In genomic region chr3:194773666-194774455, GRCh38 we compare ENCODE assay signal across 17 cellular contexts.
A peak's percentile ranks its signal among the peaks of the same experiment; 100 is the strongest.
DNase-seq lines count a peak whose midpoint lies in the region; ATAC-seq, FAIRE-seq and TF ChIP-seq lines count a peak whose summit lies in the region.
"Had no signal": no experiment of that assay in that cellular context is flagged by ENCODE, and none has a peak within 500 bp of the region (broad histone marks: within the 10 kb centered on the region; RNA-seq: fewer than 3 reads in every experiment).

No MANE protein-coding gene starts in this region.

- no peaks in the 10 kb centered on the region for H4K20me1 ChIP-seq in mammary epithelial cell (ENCODE audit: insufficient read depth, low read length)

- peaks cover 12% of the 10 kb centered on the region for H3K27me3 Mint-ChIP-seq in activated CD4-positive, alpha-beta memory T cell treated with anti-CD3 and anti-CD28 coated beads for 36 hours

- no peak overlapping the region for H3K9ac ChIP-seq in mammary epithelial cell (ENCODE audit: insufficient read depth, low read length)

- H3K4me2 ChIP-seq in mammary epithelial cell (ENCODE audit: insufficient read depth, low read depth, low read length) = no peak overlapping the region

- CTCF ChIA-PET in mammary epithelial cell (lab: Charles Lee; ENCODE audit: low non-redundant PET) = no interaction called here
- CTCF ChIA-PET in activated CD4-positive, alpha-beta memory T cell treated with anti-CD3 and anti-CD28 coated beads for 36 hours (lab: Charles Lee) = no interaction called here

- peaks cover 5% of the 10 kb centered on the region for H3K4me1 Mint-ChIP-seq in activated CD4-positive, alpha-beta memory T cell treated with anti-CD3 and anti-CD28 coated beads for 36 hours (ENCODE audit: low read depth)

- H3K4me1 ChIP-seq in breast epithelium = peaks cover 6 to 10% of the 10 kb centered on the region in 2 donors
- peaks cover 19% of the 10 kb centered on the region for H3K4me1 ChIP-seq in mammary epithelial cell (ENCODE audit: insufficient read depth, low read length)
- peaks cover 0 to 4% of the 10 kb centered on the region in 2 donors for H3K4me1 ChIP-seq in small intestine (ENCODE audit: control insufficient read depth in 2 of 2, insufficient read depth in 1 of 2, low read depth in 1 of 2, low read length in 1 of 2)

- no peak overlapping the region for H2AFZ ChIP-seq in mammary epithelial cell (ENCODE audit: low read depth, low read length)

- H3K36me3 ChIP-seq in breast epithelium (no peaks in the 10 kb centered on the region), mammary epithelial cell (ENCODE audit: insufficient read depth, low read length) (no peaks in the 10 kb centered on the region), small intestine (ENCODE audit: control insufficient read depth in 2 of 2, insufficient read depth in 2 of 2, low read length in 2 of 2) (no peaks in the 10 kb centered on the region)
- H3K36me3 ChIP-seq: cardiac muscle cell had no signal

- intact Hi-C loops in breast epithelium (cut with DNase I; ENCODE audit: low total_unique reads) = no loop called here
- intact Hi-C loops in mammary epithelial cell (cut with micrococcal nuclease) = no loop called here
- intact Hi-C loops in activated CD4-positive, alpha-beta memory T cell treated with anti-CD3 and anti-CD28 coated beads for 36 hours (cut with micrococcal nuclease) = no loop called here

- H3K4me3 ChIP-seq in breast epithelium (no peak overlapping the region), mammary epithelial cell (replicated peaks in 1 of 3; ENCODE audit: insufficient read depth in 1 of 3, low read depth in 2 of 3, low read length in 3 of 3) (no peak overlapping the region), fibroblast of mammary gland (ENCODE audit: control insufficient read depth, low read depth, low read length) (no peak overlapping the region), small intestine (ENCODE audit: low read depth in 1 of 2, low read length in 2 of 2) (no peak overlapping the region)
- H3K4me3 ChIP-seq: cardiac muscle cell had no signal

- no peaks in the 10 kb centered on the region for H3K79me2 ChIP-seq in mammary epithelial cell (ENCODE audit: insufficient read depth, low read length)

- TF ChIP-seq CTCF in breast epithelium (IDR thresholded peaks at IDR 0.05) (no peak), mammary epithelial cell (conservative IDR thresholded peaks at IDR 0.05 in 1 of 2, IDR thresholded peaks at IDR 0.05 in 1 of 2; ENCODE audit: extremely low read depth in 1 of 2, insufficient read depth in 1 of 2, low read depth in 1 of 2, low read length in 2 of 2) (no peak), fibroblast of mammary gland (conservative IDR thresholded peaks at IDR 0.05; ENCODE audit: control insufficient read depth, insufficient read depth, low read depth, low read length) (no peak), omental fat pad (IDR thresholded peaks at IDR 0.05) (no peak)

- DNase-seq in breast epithelium (ENCODE audit: low spot score in 2 of 2) = no peak
- no peak for DNase-seq in mammary epithelial cell
- DNase-seq in NCI-H69 (lab: John Stamatoyannopoulos, UW) = peak; percentile 80
- DNase-seq in fibroblast of mammary gland (ENCODE audit: low read depth) = peak; percentile 72
- DNase-seq in small intestine = peak; percentile 53
- DNase-seq in omental fat pad (ENCODE audit: low spot score) = no peak
- no peak for DNase-seq in HUDEP-2 (lab: John Stamatoyannopoulos, UW; ENCODE audit: unreplicated experiment in 76 of 76)
- DNase-seq in activated CD4-positive, alpha-beta memory T cell treated with anti-CD3 and anti-CD28 coated beads for 36 hours = no peak
- DNase-seq: activated CD4-positive, alpha-beta T cell treated with anti-CD3 and anti-CD28 coated beads for 36 hours; activated CD8-positive, alpha-beta memory T cell treated with anti-CD3 and anti-CD28 coated beads, Interleukin-2, amount 50 U/mL, for 48 hours; activated naive CD4-positive, alpha-beta T cell treated with anti-CD3 and anti-CD28 coated beads, Interleukin-2, amount 50 U/mL, for 16 hours; glutamatergic neuron; NCI-H2029 treated with DMSO at 0.1 percent for 48 hours; SHP77 had no signal

- no peak overlapping the region for H3K4me3 Mint-ChIP-seq in activated CD4-positive, alpha-beta memory T cell treated with anti-CD3 and anti-CD28 coated beads for 36 hours
- H3K4me3 Mint-ChIP-seq: activated CD4-positive, alpha-beta T cell treated with anti-CD3 and anti-CD28 coated beads for 36 hours; T-helper 2 cell treated with Interferon-gamma antibody and Interleukin-4, amounts not matched to agents 5 μg/mL and 100 μg/mL, for 36 hours had no signal

- no peak overlapping the region for H3K27ac Mint-ChIP-seq in activated CD4-positive, alpha-beta memory T cell treated with anti-CD3 and anti-CD28 coated beads for 36 hours
- H3K27ac Mint-ChIP-seq: activated CD4-positive, alpha-beta T cell treated with anti-CD3 and anti-CD28 coated beads for 36 hours; T-helper 2 cell treated with Interferon-gamma antibody and Interleukin-4, amounts not matched to agents 5 μg/mL and 100 μg/mL, for 36 hours had no signal

- no peaks in the 10 kb centered on the region for H3K36me3 Mint-ChIP-seq in activated CD4-positive, alpha-beta memory T cell treated with anti-CD3 and anti-CD28 coated beads for 36 hours

- no peaks in the 10 kb centered on the region for H3K27me3 ChIP-seq in breast epithelium
- no peaks in the 10 kb centered on the region for H3K27me3 ChIP-seq in mammary epithelial cell (ENCODE audit: insufficient read depth, low read length)
- H3K27me3 ChIP-seq in small intestine (ENCODE audit: control insufficient read depth in 2 of 2, insufficient read depth in 2 of 2, low read length in 2 of 2) = no peaks in the 10 kb centered on the region
- H3K27me3 ChIP-seq: cardiac muscle cell had no signal

- dilution Hi-C loops in mammary epithelial cell (cut with HindIII; ENCODE audit: low sequenced_read_pairs) = no loop called here

- POLR2A ChIA-PET in activated CD4-positive, alpha-beta memory T cell treated with anti-CD3 and anti-CD28 coated beads for 36 hours (lab: Charles Lee) = no interaction called here

- ATAC-seq in omental fat pad (ENCODE audit: low FRiP score) = no peak
- ATAC-seq: activated CD4-positive, alpha-beta T cell treated with anti-CD3 and anti-CD28 coated beads for 36 hours had no signal

- in situ Hi-C loops in mammary epithelial cell (cut with MboI; ENCODE audit: low sequenced_read_pairs in 2 of 2) = no loop called here

- no peaks in the 10 kb centered on the region for H3K9me3 ChIP-seq in breast epithelium
- no peaks in the 10 kb centered on the region for H3K9me3 ChIP-seq in mammary epithelial cell (replicated peaks; ENCODE audit: insufficient read depth, low read length)
- H3K9me3 ChIP-seq in small intestine (ENCODE audit: control insufficient read depth, low read depth) = no peaks in the 10 kb centered on the region

- no peak for TF ChIP-seq POLR2A in breast epithelium (IDR thresholded peaks at IDR 0.05)

- no peaks in the 10 kb centered on the region for H3K9me3 Mint-ChIP-seq in activated CD4-positive, alpha-beta memory T cell treated with anti-CD3 and anti-CD28 coated beads for 36 hours
- H3K9me3 Mint-ChIP-seq: T-helper 2 cell treated with Interferon-gamma antibody and Interleukin-4, amounts not matched to agents 5 μg/mL and 100 μg/mL, for 36 hours had no signal

- WGBS in mammary epithelial cell (ENCODE audit: low coverage, missing lambda C conversion rate) = 57% methylated on average over 6 of the region's 6 CpGs
- 56 to 58% (median 56%) methylated on average over 6 of the region's 6 CpGs for WGBS in small intestine, 3 donors

- peak overlapping the region; percentile 55 to 66 for H3K27ac ChIP-seq in breast epithelium
- no peak overlapping the region for H3K27ac ChIP-seq in mammary epithelial cell (ENCODE audit: insufficient read depth, low read depth, low read length)
- H3K27ac ChIP-seq in small intestine (ENCODE audit: low read depth in 1 of 2, low read length in 1 of 2) = no peak overlapping the region
- H3K27ac ChIP-seq: cardiac muscle cell had no signal

- FAIRE-seq in small intestine (lab: Jason Lieb, UNC) = no peak
- FAIRE-seq: GM18507 had no signal

- BruUV-seq in mammary epithelial cell (replicated peaks; lab: Mats Ljungman, UMichigan) = no TSS peak

Comparison
In these comparisons a context has a peak if more than half of its experiments do, and no peak if none do; other contexts are left out.
1. H3K27ac ChIP-seq: peak in breast epithelium (2 of 2); none in mammary epithelial cell (single experiment) and small intestine (0 of 2).
2. DNase-seq: peak in NCI-H69 (single experiment), fibroblast of mammary gland (single experiment) and small intestine (single experiment); none in breast epithelium (0 of 2), mammary epithelial cell (single experiment), omental fat pad (single experiment), HUDEP-2 (0 of 76) and activated CD4-positive, alpha-beta memory T cell treated with anti-CD3 and anti-CD28 coated beads for 36 hours (single experiment).